ENCODE assay signal across 15 cellular contexts in the genomic region with DNA sequence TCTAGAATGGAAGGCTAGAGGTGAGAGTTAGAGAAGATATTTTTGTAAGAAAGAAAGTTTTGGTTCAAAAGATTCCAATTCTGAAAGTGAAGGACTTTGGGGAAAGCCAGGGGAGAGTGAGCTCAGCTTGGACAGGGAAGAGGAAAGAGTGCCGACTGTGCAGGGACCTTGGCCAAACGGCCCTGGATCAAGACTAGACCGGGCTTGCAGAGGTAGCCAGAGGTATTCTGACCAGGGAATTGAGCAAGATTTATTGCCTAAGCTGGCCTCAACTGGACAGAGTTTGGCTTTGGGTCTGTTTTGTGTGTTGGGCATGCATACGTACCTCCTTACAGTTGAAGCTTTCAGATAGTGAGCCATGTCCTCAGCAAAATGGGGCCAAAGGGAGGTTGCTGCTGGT. TPM values are rescaled to one million over a fixed set of nuclear protein-coding genes. Genes with fewer than 3 reads are reported as not detected.
A peak's percentile ranks its signal among the peaks of the same experiment; 100 is the strongest.
DNase-seq lines count a peak whose midpoint lies in the region; ATAC-seq and TF ChIP-seq lines count a peak whose summit lies in the region.
"Had no signal": no experiment of that assay in that cellular context is flagged by ENCODE, and none has a peak within 500 bp of the region (broad histone marks: within the 10 kb centered on the region; RNA-seq: fewer than 3 reads in every experiment).

No MANE protein-coding gene starts in this region.

- H3K27ac Mint-ChIP-seq in dendritic cell treated with granulocyte-macrophage colony-stimulating factor and Interleukin-4, amounts not matched to agents 40 ng/mL and 50 ng/mL, for 4 days = peak overlapping the region; percentile 78
- no peak overlapping the region for H3K27ac Mint-ChIP-seq in WTC11
- H3K27ac Mint-ChIP-seq: CD4-positive, alpha-beta memory T cell; HFFc6 had no signal

- H3K36me3 Mint-ChIP-seq in dendritic cell treated with granulocyte-macrophage colony-stimulating factor and Interleukin-4, amounts not matched to agents 40 ng/mL and 50 ng/mL, for 4 days (ENCODE audit: low read depth) = no peaks in the 10 kb centered on the region
- no peaks in the 10 kb centered on the region for H3K36me3 Mint-ChIP-seq in WTC11
- H3K36me3 Mint-ChIP-seq: CD4-positive, alpha-beta memory T cell had no signal

- ATAC-seq in sciatic nerve = peak; percentile 60
- ATAC-seq in WTC11 = no peak
- ATAC-seq: A549, GM12878 had no signal

- peaks cover 1% of the 10 kb centered on the region for H3K27me3 Mint-ChIP-seq in dendritic cell treated with granulocyte-macrophage colony-stimulating factor and Interleukin-4, amounts not matched to agents 40 ng/mL and 50 ng/mL, for 4 days
- H3K27me3 Mint-ChIP-seq in WTC11 (ENCODE audit: low read depth) = no peaks in the 10 kb centered on the region

- TF ChIP-seq CTCF in HEK293 (tag by site-specific recombination; IDR thresholded peaks at IDR 0.05) (no peak), WTC11 (IDR thresholded peaks at IDR 0.05) (no peak)

- peaks cover 43% of the 10 kb centered on the region for H3K4me1 Mint-ChIP-seq in dendritic cell treated with granulocyte-macrophage colony-stimulating factor and Interleukin-4, amounts not matched to agents 40 ng/mL and 50 ng/mL, for 4 days (ENCODE audit: low read depth)
- peaks cover 4% of the 10 kb centered on the region for H3K4me1 Mint-ChIP-seq in WTC11
- H3K4me1 Mint-ChIP-seq: CD4-positive, alpha-beta memory T cell had no signal

- POLR2A ChIA-PET in HEK293 (lab: Yijun Ruan, JAX) (no interaction called here), WTC11 (lab: Charles Lee) (no interaction called here)

- H3K36me3 ChIP-seq in HEK293 (ENCODE audit: control insufficient read depth in 2 of 2, insufficient read depth in 1 of 2, low read length in 2 of 2) = no peaks in the 10 kb centered on the region
- H3K36me3 ChIP-seq: BE2C, HAP-1 had no signal

- intact Hi-C loops in dendritic cell treated with granulocyte-macrophage colony-stimulating factor and Interleukin-4, amounts not matched to agents 40 ng/mL and 50 ng/mL, for 4 days (cut with micrococcal nuclease) = no loop called here
- intact Hi-C loops in sciatic nerve (cut with DNase I) = no loop called here

- CTCF ChIA-PET in HEK293 (lab: Yijun Ruan, JAX) = interaction anchor here (0.5 to 0.7 kb wide), 2 partner anchors 14 to 162 kb away, joined by 3 read pairs; no protein-coding TSS in a partner anchor
- CTCF ChIA-PET in WTC11 (lab: Charles Lee) = no interaction called here

- peaks cover 6% of the 10 kb centered on the region for H3K9me3 Mint-ChIP-seq in dendritic cell treated with granulocyte-macrophage colony-stimulating factor and Interleukin-4, amounts not matched to agents 40 ng/mL and 50 ng/mL, for 4 days
- no peaks in the 10 kb centered on the region for H3K9me3 Mint-ChIP-seq in WTC11
- H3K9me3 Mint-ChIP-seq: CD4-positive, alpha-beta memory T cell; HFFc6 had no signal

- no peak overlapping the region for H3K4me3 ChIP-seq in HEK293 (ENCODE audit: low read depth, low read length)
- H3K4me3 ChIP-seq: A549, GM12878, HAP-1 had no signal

- H3K4me3 Mint-ChIP-seq in dendritic cell treated with granulocyte-macrophage colony-stimulating factor and Interleukin-4, amounts not matched to agents 40 ng/mL and 50 ng/mL, for 4 days = no peak overlapping the region
- no peak overlapping the region for H3K4me3 Mint-ChIP-seq in WTC11
- H3K4me3 Mint-ChIP-seq: HFFc6 had no signal

- no peaks in the 10 kb centered on the region for H3K9me3 ChIP-seq in HEK293 (ENCODE audit: control insufficient read depth, insufficient read depth, low read depth, low read length)
- H3K9me3 ChIP-seq: A549, BE2C, HAP-1 had no signal

- no peaks in the 10 kb centered on the region for H3K4me1 ChIP-seq in HEK293 (ENCODE audit: control insufficient read depth, insufficient read depth, low read length)
- H3K4me1 ChIP-seq: A549, BE2C, HAP-1 had no signal

- peak; percentile 13 for DNase-seq in HPDE6-E6E7 (ENCODE audit: extremely low spot score)
- DNase-seq in sciatic nerve (ENCODE audit: low spot score) = no peak
- no peak for DNase-seq in effector CD4-positive, alpha-beta T cell
- DNase-seq in WTC11 (ENCODE audit: low spot score) = no peak
- DNase-seq: BE2C; CD4-positive, alpha-beta memory T cell; DMS79; HFFc6 had no signal

- H3K27ac ChIP-seq in HEK293 (ENCODE audit: extremely low read depth, low read depth, low read length) = no peak overlapping the region
- H3K27ac ChIP-seq: A549, C4-2B had no signal

TF ChIP-seq in HEK293, 187 proteins besides CTCF, POLR2A, EP300 and RAD21:
- TF ChIP-seq ZNF148 (tag by site-specific recombination; IDR thresholded peaks at IDR 0.05; ENCODE audit: borderline replicate concordance) = no peak
- peak; percentile 40 for TF ChIP-seq PRDM1 (tag by site-specific recombination; IDR thresholded peaks at IDR 0.05)

TF ChIP-seq in WTC11, 78 proteins besides CTCF, POLR2A, EP300 and RAD21 (continues in another document):
- no peak for TF ChIP-seq EMX1 (CRISPR knock-in tag; IDR thresholded peaks at IDR 0.05)
- TF ChIP-seq ZBTB21 (CRISPR knock-in tag; IDR thresholded peaks at IDR 0.05; ENCODE audit: borderline replicate concordance) = no peak
- TF ChIP-seq CBFB (CRISPR knock-in tag; IDR thresholded peaks at IDR 0.05; ENCODE audit: low read depth) = no peak
- TF ChIP-seq JAZF1 (CRISPR knock-in tag; IDR thresholded peaks at IDR 0.05) = no peak
- TF ChIP-seq NFATC4 (CRISPR knock-in tag; IDR thresholded peaks at IDR 0.05) = no peak
- TF ChIP-seq ZSCAN18 (CRISPR knock-in tag; IDR thresholded peaks at IDR 0.05) = no peak
- TF ChIP-seq, protein P1, sequence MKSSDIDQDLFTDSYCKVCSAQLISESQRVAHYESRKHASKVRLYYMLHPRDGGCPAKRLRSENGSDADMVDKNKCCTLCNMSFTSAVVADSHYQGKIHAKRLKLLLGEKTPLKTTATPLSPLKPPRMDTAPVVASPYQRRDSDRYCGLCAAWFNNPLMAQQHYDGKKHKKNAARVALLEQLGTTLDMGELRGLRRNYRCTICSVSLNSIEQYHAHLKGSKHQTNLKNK (CRISPR knock-in tag; IDR thresholded peaks at IDR 0.05) = no peak
- no peak for TF ChIP-seq GTF2I (CRISPR knock-in tag; conservative IDR thresholded peaks at IDR 0.05)
- no peak for TF ChIP-seq FOXK1 (CRISPR knock-in tag; IDR thresholded peaks at IDR 0.05)
- TF ChIP-seq ATF6 (CRISPR knock-in tag; IDR thresholded peaks at IDR 0.05) = no peak
- TF ChIP-seq, protein P2, sequence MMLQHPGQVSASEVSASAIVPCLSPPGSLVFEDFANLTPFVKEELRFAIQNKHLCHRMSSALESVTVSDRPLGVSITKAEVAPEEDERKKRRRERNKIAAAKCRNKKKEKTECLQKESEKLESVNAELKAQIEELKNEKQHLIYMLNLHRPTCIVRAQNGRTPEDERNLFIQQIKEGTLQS (CRISPR knock-in tag; conservative IDR thresholded peaks at IDR 0.05) = no peak
- no peak for TF ChIP-seq KAT7 (CRISPR knock-in tag; IDR thresholded peaks at IDR 0.05; ENCODE audit: borderline replicate concordance)
- TF ChIP-seq ZNF396 (CRISPR knock-in tag; IDR thresholded peaks at IDR 0.05; ENCODE audit: borderline replicate concordance) = no peak
- TF ChIP-seq, protein P3, sequence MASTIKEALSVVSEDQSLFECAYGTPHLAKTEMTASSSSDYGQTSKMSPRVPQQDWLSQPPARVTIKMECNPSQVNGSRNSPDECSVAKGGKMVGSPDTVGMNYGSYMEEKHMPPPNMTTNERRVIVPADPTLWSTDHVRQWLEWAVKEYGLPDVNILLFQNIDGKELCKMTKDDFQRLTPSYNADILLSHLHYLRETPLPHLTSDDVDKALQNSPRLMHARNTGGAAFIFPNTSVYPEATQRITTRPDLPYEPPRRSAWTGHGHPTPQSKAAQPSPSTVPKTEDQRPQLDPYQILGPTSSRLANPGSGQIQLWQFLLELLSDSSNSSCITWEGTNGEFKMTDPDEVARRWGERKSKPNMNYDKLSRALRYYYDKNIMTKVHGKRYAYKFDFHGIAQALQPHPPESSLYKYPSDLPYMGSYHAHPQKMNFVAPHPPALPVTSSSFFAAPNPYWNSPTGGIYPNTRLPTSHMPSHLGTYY (CRISPR knock-in tag; IDR thresholded peaks at IDR 0.05) = no peak
- no peak for TF ChIP-seq NR1H2 (CRISPR knock-in tag; IDR thresholded peaks at IDR 0.05)
- TF ChIP-seq ZNF416 (CRISPR knock-in tag; IDR thresholded peaks at IDR 0.05) = no peak
- no peak for TF ChIP-seq MYBL2 (CRISPR knock-in tag; IDR thresholded peaks at IDR 0.05)

RNA-seq across cellular contexts. Expression of gene PLAC1, which starts 11.6 kb away (rescaled TPM):
- total RNA-seq in sciatic nerve = not detected
- 0.27 to 1.8 TPM in 2 of 3 replicates, not detected in the other for total RNA-seq in WTC11 (2021)
- total RNA-seq: CD4-positive, alpha-beta memory T cell; H1 had no signal
